Comparison of ENCODE assay signal across 26 cellular contexts in the genomic region with DNA sequence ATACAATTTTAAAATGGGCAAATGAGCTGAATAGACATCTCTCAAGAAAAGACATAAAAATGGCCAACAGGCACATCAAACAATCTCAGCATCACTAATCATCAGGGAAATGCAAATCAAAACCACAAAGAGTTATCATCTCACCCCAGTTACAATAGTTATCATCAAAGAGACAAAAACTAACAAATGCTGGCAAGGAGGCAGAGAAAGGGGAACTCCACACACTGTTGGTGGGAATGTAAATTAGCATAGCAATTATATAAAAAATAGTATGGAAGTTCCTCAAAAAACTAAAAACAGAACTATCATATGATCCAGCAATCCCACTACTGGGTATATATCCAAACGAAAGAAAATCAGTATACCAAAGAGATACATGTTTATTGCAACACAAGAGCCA.
"Had no signal": no experiment of that assay in that cellular context is flagged by ENCODE, and none has a peak within 500 bp of the region (broad histone marks: within the 10 kb centered on the region; RNA-seq: fewer than 3 reads in every experiment).

No MANE protein-coding gene starts in this region.

- H3K9ac ChIP-seq: neural progenitor cell, parathyroid adenoma had no signal

- H3K36me3 ChIP-seq: breast epithelium, esophagus squamous epithelium, neural progenitor cell, right atrium auricular region, uterus had no signal

- H3K27me3 Mint-ChIP-seq: activated CD8-positive, alpha-beta memory T cell treated with anti-CD3 and anti-CD28 coated beads, Interleukin-2, amount 10 ng/mL, durations not matched to agents 7 days and 5 days; stimulated activated memory B cell treated with anti-CD40 and anti-IgM and Interleukin-4, amounts not matched to agents 10 μg/mL and 1 μg/mL and 100 μg/mL, for 72 hours; stimulated activated naive CD8-positive, alpha-beta T cell treated with anti-CD3 and anti-CD28 coated beads, Interleukin-15, amount 100 ng/mL, for 72 hours; type B pancreatic cell had no signal

- H3K9me3 ChIP-seq: breast epithelium, esophagus squamous epithelium, right atrium auricular region, uterus had no signal

- H3K4me3 ChIP-seq: breast epithelium, esophagus squamous epithelium, neural progenitor cell, right atrium auricular region, smooth muscle cell, uterus had no signal

- H2AFZ ChIP-seq: neural progenitor cell, parathyroid adenoma had no signal

- DNase-seq: activated CD4-positive, alpha-beta T cell treated with anti-CD3 and anti-CD28 coated beads, Interleukin-2, amount 50 U/mL, for 1 hour; activated CD8-positive, alpha-beta memory T cell treated with anti-CD3 and anti-CD28 coated beads, Interleukin-2, amount 10 ng/mL, durations not matched to agents 7 days and 5 days; activated CD8-positive, alpha-beta T cell treated with anti-CD3 and anti-CD28 coated beads, Interleukin-2, amount 10 ng/mL, durations not matched to agents 7 days and 5 days; activated naive CD4-positive, alpha-beta T cell; activated T-cell treated with anti-CD3 and anti-CD28 coated beads, Interleukin-2, amount 50 U/mL, for 72 hours; central memory CD4-positive, alpha-beta T cell; esophagus squamous epithelium; foreskin melanocyte; left cardiac atrium; left ventricle myocardium superior; occipital lobe; stimulated activated CD4-positive, alpha-beta T cell treated with anti-CD3 and anti-CD28 coated beads, Interleukin-1b, Interleukin-23, amount 100 ng/mL, for 48 hours; stimulated activated CD4-positive, alpha-beta T cell treated with anti-CD3 and anti-CD28 coated beads, Interleukin-4, amount 100 ng/mL, for 4 hours; stimulated activated CD8-positive, alpha-beta memory T cell treated with anti-CD3 and anti-CD28 coated beads, Interleukin-4, amount 100 ng/mL, for 48 hours; stimulated activated naive CD8-positive, alpha-beta T cell treated with anti-CD3 and anti-CD28 coated beads, Interleukin-15, amount 100 ng/mL, for 72 hours; substantia nigra; uterus had no signal

- H3K27ac Mint-ChIP-seq: activated CD8-positive, alpha-beta memory T cell treated with anti-CD3 and anti-CD28 coated beads, Interleukin-2, amount 10 ng/mL, durations not matched to agents 7 days and 5 days; activated CD8-positive, alpha-beta T cell treated with anti-CD3 and anti-CD28 coated beads, Interleukin-2, amount 10 ng/mL, durations not matched to agents 7 days and 5 days; activated naive CD4-positive, alpha-beta T cell treated with anti-CD3 and anti-CD28 coated beads, Interleukin-2, amount 50 U/mL, for 72 hours; neural progenitor cell; stimulated activated memory B cell treated with anti-CD40 and anti-IgM and Interleukin-4, amounts not matched to agents 10 μg/mL and 1 μg/mL and 100 μg/mL, for 72 hours; stimulated activated naive CD8-positive, alpha-beta T cell treated with anti-CD3 and anti-CD28 coated beads, Interleukin-15, amount 100 ng/mL, for 72 hours; type B pancreatic cell; WTC11 had no signal

- H3K79me2 ChIP-seq: parathyroid adenoma had no signal

- H3K4me2 ChIP-seq: neural progenitor cell, smooth muscle cell had no signal

- H3K27me3 ChIP-seq: breast epithelium, esophagus squamous epithelium, neural progenitor cell, right atrium auricular region, uterus had no signal

- H3K9me3 Mint-ChIP-seq: activated naive CD4-positive, alpha-beta T cell treated with anti-CD3 and anti-CD28 coated beads, Interleukin-2, amount 50 U/mL, for 72 hours; stimulated activated naive CD8-positive, alpha-beta T cell treated with anti-CD3 and anti-CD28 coated beads, Interleukin-15, amount 100 ng/mL, for 72 hours; type B pancreatic cell had no signal

- H3K4me3 Mint-ChIP-seq: activated CD8-positive, alpha-beta memory T cell treated with anti-CD3 and anti-CD28 coated beads, Interleukin-2, amount 10 ng/mL, durations not matched to agents 7 days and 5 days; activated CD8-positive, alpha-beta T cell treated with anti-CD3 and anti-CD28 coated beads, Interleukin-2, amount 10 ng/mL, durations not matched to agents 7 days and 5 days; activated T-cell treated with anti-CD3 and anti-CD28 coated beads, Interleukin-2, amount 50 U/mL, for 72 hours; neural progenitor cell; stimulated activated memory B cell treated with anti-CD40 and anti-IgM and Interleukin-4, amounts not matched to agents 10 μg/mL and 1 μg/mL and 100 μg/mL, for 72 hours; stimulated activated naive CD8-positive, alpha-beta T cell treated with anti-CD3 and anti-CD28 coated beads, Interleukin-15, amount 100 ng/mL, for 72 hours had no signal

- ATAC-seq: activated CD8-positive, alpha-beta memory T cell treated with anti-CD3 and anti-CD28 coated beads, Interleukin-2, amount 10 ng/mL, durations not matched to agents 7 days and 5 days; activated CD8-positive, alpha-beta T cell treated with anti-CD3 and anti-CD28 coated beads, Interleukin-2, amount 10 ng/mL, durations not matched to agents 7 days and 5 days; activated naive CD4-positive, alpha-beta T cell treated with anti-CD3 and anti-CD28 coated beads, Interleukin-2, amount 50 U/mL, for 72 hours; activated T-cell treated with anti-CD3 and anti-CD28 coated beads, Interleukin-2, amount 50 U/mL, for 72 hours; left cardiac atrium; left ventricle myocardium superior; stimulated activated memory B cell treated with anti-CD40 and anti-IgM and Interleukin-4, amounts not matched to agents 10 μg/mL and 1 μg/mL and 100 μg/mL, for 72 hours; stimulated activated naive CD8-positive, alpha-beta T cell treated with anti-CD3 and anti-CD28 coated beads, Interleukin-15, amount 100 ng/mL, for 72 hours; WTC11 had no signal

- H3K4me1 ChIP-seq: breast epithelium, esophagus squamous epithelium, neural progenitor cell, parathyroid adenoma, right atrium auricular region, uterus had no signal

- H3K4me1 Mint-ChIP-seq: activated CD8-positive, alpha-beta memory T cell treated with anti-CD3 and anti-CD28 coated beads, Interleukin-2, amount 10 ng/mL, durations not matched to agents 7 days and 5 days; neural progenitor cell had no signal

- H3K27ac ChIP-seq: breast epithelium, esophagus squamous epithelium, neural progenitor cell, parathyroid adenoma, right atrium auricular region, uterus had no signal
